ENCODE assay signal across 8 cellular contexts in genomic region chr17:76558210-76559095, GRCh38. TPM values are rescaled to one million over a fixed set of nuclear protein-coding genes. Genes with fewer than 3 reads are reported as not detected.
DNase-seq lines count a peak whose midpoint lies in the region; ATAC-seq and TF ChIP-seq lines count a peak whose summit lies in the region.

No MANE protein-coding gene starts in this region.

- H3K27me3 ChIP-seq in spleen (replicated peaks in 1 of 7): no peaks in the 10 kb centered on the region

- TF ChIP-seq CTCF in LNCaP clone FGC (IDR thresholded peaks at IDR 0.05; ENCODE audit: control insufficient read depth, extremely low read depth, insufficient read depth): peak; percentile 66
- peak in 9 of 11 experiments; percentile 20 to 62 (median 45) for TF ChIP-seq CTCF in spleen (IDR thresholded peaks at IDR 0.05 in 8 of 11, conservative IDR thresholded peaks at IDR 0.05 in 3 of 11)

- intact Hi-C loops in spleen (cut with DNase I; ENCODE audit: low total_unique reads): no loop called here

- H3K9me3 ChIP-seq in iPS-18c (ENCODE audit: control insufficient read depth, insufficient read depth, low read length) (no peaks in the 10 kb centered on the region), spleen (no peaks in the 10 kb centered on the region)

- no peaks in the 10 kb centered on the region for H3K27me3 Mint-ChIP-seq in activated naive CD8-positive, alpha-beta T cell treated with anti-CD3 and anti-CD28 coated beads, Interleukin-2, amount 50 U/mL, for 24 hours

- no peaks in the 10 kb centered on the region for H3K9me3 Mint-ChIP-seq in activated naive CD8-positive, alpha-beta T cell treated with anti-CD3 and anti-CD28 coated beads, Interleukin-2, amount 50 U/mL, for 24 hours

- 1 to 2% (median 1%) methylated on average over 13 to 14 of the region's 14 CpGs for WGBS in spleen, 5 donors

- peak overlapping the region; percentile 99 for H3K27ac Mint-ChIP-seq in activated naive CD8-positive, alpha-beta T cell treated with anti-CD3 and anti-CD28 coated beads, Interleukin-2, amount 50 U/mL, for 24 hours

- no peak for ATAC-seq in activated naive CD8-positive, alpha-beta T cell treated with anti-CD3 and anti-CD28 coated beads, Interleukin-2, amount 50 U/mL, for 24 hours

- H3K36me3 Mint-ChIP-seq in activated naive CD8-positive, alpha-beta T cell treated with anti-CD3 and anti-CD28 coated beads, Interleukin-2, amount 50 U/mL, for 24 hours (ENCODE audit: low read depth): peaks cover 56% of the 10 kb centered on the region

- H3K4me3 Mint-ChIP-seq in activated naive CD8-positive, alpha-beta T cell treated with anti-CD3 and anti-CD28 coated beads, Interleukin-2, amount 50 U/mL, for 24 hours: peak overlapping the region; percentile 99

- H3K27ac ChIP-seq in spleen: peak overlapping the region; percentile 84 to 97 (median 93)

- peaks cover 0 to 41% (median 9%) of the 10 kb centered on the region in 6 donors for H3K36me3 ChIP-seq in spleen

- H3K4me3 ChIP-seq in LNCaP clone FGC (ENCODE audit: low read depth, low read length) (peak overlapping the region; percentile 66), iPS-18c (ENCODE audit: insufficient read depth, low read depth, low read length) (peak overlapping the region; percentile 96), spleen (peak overlapping the region; percentile 56 to 94 (median 72))

- DNase-seq in NCI-H146 (lab: John Stamatoyannopoulos, UW) (peak; percentile 17), NCI-H146 treated with DMSO at 0.1 percent for 48 hours (lab: John Stamatoyannopoulos, UW; ENCODE audit: unreplicated experiment) (no peak), LNCaP clone FGC (ENCODE audit: low read depth) (no peak), spleen (no peak), cortex of kidney (lab: John Stamatoyannopoulos, UW) (no peak), Ammon's horn (ENCODE audit: low spot score) (no peak)
- DNase-seq in activated naive CD8-positive, alpha-beta T cell treated with anti-CD3 and anti-CD28 coated beads, Interleukin-2, amount 50 U/mL, for 24 hours: no peak

- peaks cover 28 to 90% (median 61%) of the 10 kb centered on the region in 6 donors for H3K4me1 ChIP-seq in spleen

- peaks cover 62% of the 10 kb centered on the region for H3K4me1 Mint-ChIP-seq in activated naive CD8-positive, alpha-beta T cell treated with anti-CD3 and anti-CD28 coated beads, Interleukin-2, amount 50 U/mL, for 24 hours

- TF ChIP-seq POLR2A in spleen (IDR thresholded peaks at IDR 0.05): no peak

RNA-seq across cellular contexts. Expression of gene PRCD, which starts 18.6 kb away (rescaled TPM):
- 10 to 100 TPM in 2 of 7 donors, 1 to 10 TPM in 5; 3.5 to 18.8 (median 9.2) TPM for total RNA-seq in spleen
- 10 to 100 TPM; 28.9 to 54.1 (median 29.6) TPM for polyA plus RNA-seq in spleen

RNA-seq across cellular contexts. Expression of gene CYGB, which starts 20.9 kb away (rescaled TPM):
- total RNA-seq in spleen: 10 to 100 TPM in 3 of 7 donors, 1 to 10 TPM in 4; 5.0 to 21.0 (median 9.9) TPM
- 1 to 10 TPM; 3.5 to 5.8 (median 5.5) TPM for polyA plus RNA-seq in spleen

RNA-seq across cellular contexts. Expression of gene ST6GALNAC2, which starts 27.2 kb away (rescaled TPM):
- total RNA-seq in spleen: 10 to 100 TPM in 3 of 7 donors, 1 to 10 TPM in 4; 8.1 to 15.7 (median 9.8) TPM
- 1 to 10 TPM; 1.1 to 4.8 (median 1.3) TPM for polyA plus RNA-seq in spleen

RNA-seq across cellular contexts. Expression of gene RHBDF2, which starts 57.2 kb away (rescaled TPM):
- 100 to 1,000 TPM in 4 of 7 donors, 10 to 100 TPM in 3; 95.1 to 147 (median 114) TPM for total RNA-seq in spleen
- polyA plus RNA-seq in spleen: 10 to 100 TPM; 31.4 to 72.7 (median 53.3) TPM
